18 cellular contexts compared by ENCODE assay signal in the genomic region with DNA sequence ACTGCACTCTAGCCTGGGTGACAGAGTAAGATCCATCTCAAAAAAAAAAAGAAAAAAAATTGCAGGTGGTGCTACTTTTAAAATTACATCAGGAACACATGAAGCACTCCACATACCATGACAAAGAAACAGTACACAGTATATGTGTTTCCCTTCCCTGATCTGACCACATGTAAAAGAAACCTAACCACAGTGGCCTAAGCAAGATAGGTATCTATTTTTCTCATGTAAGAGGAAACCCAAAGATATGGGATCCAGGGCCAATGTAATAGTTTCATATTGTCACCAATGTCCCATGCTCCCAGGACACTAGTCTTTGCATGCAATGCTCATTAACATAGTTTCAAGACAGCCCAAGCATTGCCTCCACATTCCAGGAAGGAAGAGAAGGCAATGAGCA.
DNase-seq lines count a peak whose midpoint lies in the region; ATAC-seq, FAIRE-seq and TF ChIP-seq lines count a peak whose summit lies in the region.
"Had no signal": no experiment of that assay in that cellular context is flagged by ENCODE, and none has a peak within 500 bp of the region (broad histone marks: within the 10 kb centered on the region; RNA-seq: fewer than 3 reads in every experiment).

No MANE protein-coding gene starts in this region.

- H3K27ac Mint-ChIP-seq in activated naive CD8-positive, alpha-beta T cell treated with anti-CD3 and anti-CD28 coated beads for 36 hours, result peak overlapping the region; percentile 56

- no peaks in the 10 kb centered on the region for H3K9me3 Mint-ChIP-seq in activated naive CD8-positive, alpha-beta T cell treated with anti-CD3 and anti-CD28 coated beads for 36 hours
- H3K9me3 Mint-ChIP-seq: natural killer cell treated with Interleukin-12 subunit alpha and Interleukin-12 subunit beta and Interleukin-15 and Interleukin-18, amount 100 ng/mL, for 72 hours had no signal

- H3K4me1 Mint-ChIP-seq in activated naive CD8-positive, alpha-beta T cell treated with anti-CD3 and anti-CD28 coated beads for 36 hours, result peaks cover 33% of the 10 kb centered on the region

- DNase-seq in EH (ENCODE audit: low read depth) (peak; percentile 17), GM12892 (ENCODE audit: insufficient read length) (no peak), coronary artery (ENCODE audit: low spot score) (no peak)
- no peak for DNase-seq in activated naive CD8-positive, alpha-beta T cell treated with anti-CD3 and anti-CD28 coated beads for 36 hours
- DNase-seq: activated T-cell treated with anti-CD3 and anti-CD28 coated beads for 4 hours; dermis blood vessel endothelial cell; DMS 273 treated with DMSO at 0.1 percent for 48 hours; GM23248; NCI-H1048; stimulated activated CD4-positive, alpha-beta T cell treated with anti-CD3 and anti-CD28 coated beads, Interleukin-2, amount 100 ng/mL, for 24 hours; upper lobe of right lung; WERI-Rb-1 had no signal

- no peak overlapping the region for H3K4me3 Mint-ChIP-seq in activated naive CD8-positive, alpha-beta T cell treated with anti-CD3 and anti-CD28 coated beads for 36 hours

- TF ChIP-seq CTCF in coronary artery (IDR thresholded peaks at IDR 0.05), result no peak

- no peak for TF ChIP-seq POLR2A in GM12892 (IDR thresholded peaks at IDR 0.05; ENCODE audit: low read depth, low read length)

- H3K4me3 ChIP-seq in coronary artery, result no peak overlapping the region
- H3K4me3 ChIP-seq: GM23248, upper lobe of right lung had no signal

- no peaks in the 10 kb centered on the region for H3K27me3 Mint-ChIP-seq in activated naive CD8-positive, alpha-beta T cell treated with anti-CD3 and anti-CD28 coated beads for 36 hours
- H3K27me3 Mint-ChIP-seq: natural killer cell treated with Interleukin-12 subunit alpha and Interleukin-12 subunit beta and Interleukin-15 and Interleukin-18, amount 100 ng/mL, for 72 hours had no signal

- no peak for FAIRE-seq in GM12892 (lab: Jason Lieb, UNC)
- FAIRE-seq: HTR-8/SVneo had no signal

- peak; percentile 71 for ATAC-seq in GM19351 (IDR thresholded peaks at IDR 0.05; ENCODE audit: unreplicated experiment)
- peak; percentile 61 for ATAC-seq in HG03342 (IDR thresholded peaks at IDR 0.05; ENCODE audit: unreplicated experiment)
- no peak for ATAC-seq in HG02970 (IDR thresholded peaks at IDR 0.05; ENCODE audit: low FRiP score, unreplicated experiment)
- no peak for ATAC-seq in GM21576 (IDR thresholded peaks at IDR 0.05; ENCODE audit: unreplicated experiment)

- no peak overlapping the region for H3K27ac ChIP-seq in coronary artery
- H3K27ac ChIP-seq: upper lobe of right lung, WERI-Rb-1 had no signal

- H3K36me3 Mint-ChIP-seq in activated naive CD8-positive, alpha-beta T cell treated with anti-CD3 and anti-CD28 coated beads for 36 hours, result peaks cover 44% of the 10 kb centered on the region

Comparison
In these comparisons a context has a peak if more than half of its experiments do, and no peak if none do; other contexts are left out.
1. ATAC-seq: peak in GM19351 (single experiment) and HG03342 (single experiment); none in HG02970 (single experiment) and GM21576 (single experiment).